Comparison of ENCODE assay signal across 28 cellular contexts in genomic region chr16:55154956-55155355, GRCh38.
"Had no signal": no experiment of that assay in that cellular context is flagged by ENCODE, and none has a peak within 500 bp of the region (broad histone marks: within the 10 kb centered on the region; RNA-seq: fewer than 3 reads in every experiment).

No MANE protein-coding gene starts in this region.

- H3K36me3 Mint-ChIP-seq: activated naive CD8-positive, alpha-beta T cell treated with anti-CD3 and anti-CD28 coated beads for 36 hours; T-cell had no signal

- H3K4me3 Mint-ChIP-seq: activated CD8-positive, alpha-beta T cell treated with anti-CD3 and anti-CD28 coated beads for 36 hours; activated naive CD8-positive, alpha-beta T cell treated with anti-CD3 and anti-CD28 coated beads for 36 hours; activated T-cell treated with anti-CD3 and anti-CD28 coated beads, Interleukin-2, amount 50 U/mL, for 72 hours; activated T-helper 17 cell treated with anti-CD3 and anti-CD28 coated beads, Interleukin-2, amount 50 U/mL, for 72 hours; T-cell; T-helper 17 cell had no signal

- H3K27me3 Mint-ChIP-seq: activated CD8-positive, alpha-beta T cell treated with anti-CD3 and anti-CD28 coated beads for 36 hours had no signal

- DNase-seq: activated CD4-positive, alpha-beta T cell treated with anti-CD3 and anti-CD28 coated beads for 1 hour; activated CD4-positive, alpha-beta T cell treated with anti-CD3 and anti-CD28 coated beads for 48 hours; activated CD4-positive, CD25-positive, alpha-beta regulatory T cell; activated CD8-positive, alpha-beta T cell treated with anti-CD3 and anti-CD28 coated beads for 36 hours; activated effector memory CD4-positive, alpha-beta T cell treated with anti-CD3 and anti-CD28 coated beads, Interleukin-2, amount 50 U/mL, for 16 hours; activated naive CD4-positive, alpha-beta T cell; activated naive CD4-positive, alpha-beta T cell treated with anti-CD3 and anti-CD28 coated beads, Interleukin-2, amount 50 U/mL, for 16 hours; activated naive CD8-positive, alpha-beta T cell treated with anti-CD3 and anti-CD28 coated beads for 36 hours; activated T-cell treated with anti-CD3 and anti-CD28 coated beads, Interleukin-2, amount 50 U/mL, for 1 hour; activated T-cell treated with anti-CD3 and anti-CD28 coated beads, Interleukin-2, amount 50 U/mL, for 72 hours; amniotic stem cell; aorta; Kasumi-1; MG63; NCI-H1092 treated with DMSO at 0.1 percent for 48 hours; NCI-H146; NCI-H187; NCI-H2081; NCI-H2171 treated with DMSO at 0.1 percent for 48 hours; NCI-H2227 treated with DMSO at 0.1 percent for 48 hours; NCI-H446; NCI-H510A treated with DMSO at 0.1 percent for 48 hours; NCI-H526 treated with DMSO at 0.1 percent for 48 hours; Right ventricle myocardium superior; T-cell; T-helper 17 cell; WERI-Rb-1 had no signal

- H3K9me3 Mint-ChIP-seq: activated CD8-positive, alpha-beta T cell treated with anti-CD3 and anti-CD28 coated beads for 36 hours; activated naive CD8-positive, alpha-beta T cell treated with anti-CD3 and anti-CD28 coated beads for 36 hours; activated T-helper 17 cell treated with anti-CD3 and anti-CD28 coated beads, Interleukin-2, amount 50 U/mL, for 72 hours had no signal

- H3K4me1 Mint-ChIP-seq: activated naive CD8-positive, alpha-beta T cell treated with anti-CD3 and anti-CD28 coated beads for 36 hours; activated T-helper 17 cell treated with anti-CD3 and anti-CD28 coated beads, Interleukin-2, amount 50 U/mL, for 72 hours; T-cell; T-helper 17 cell had no signal

- H3K27ac Mint-ChIP-seq: activated CD8-positive, alpha-beta T cell treated with anti-CD3 and anti-CD28 coated beads for 36 hours; activated naive CD8-positive, alpha-beta T cell treated with anti-CD3 and anti-CD28 coated beads for 36 hours; activated T-cell treated with anti-CD3 and anti-CD28 coated beads, Interleukin-2, amount 50 U/mL, for 72 hours; activated T-helper 17 cell treated with anti-CD3 and anti-CD28 coated beads, Interleukin-2, amount 50 U/mL, for 72 hours; T-cell; T-helper 17 cell had no signal
